In genomic region chr22:45196926-45197605, GRCh38 we compare ENCODE assay signal across 21 cellular contexts.
"Had no signal": no experiment of that assay in that cellular context is flagged by ENCODE, and none has a peak within 500 bp of the region (broad histone marks: within the 10 kb centered on the region; RNA-seq: fewer than 3 reads in every experiment).

No MANE protein-coding gene starts in this region.

- DNase-seq: activated CD4-positive, alpha-beta T cell treated with anti-CD3 and anti-CD28 coated beads for 48 hours; activated CD4-positive, alpha-beta T cell treated with anti-CD3 and anti-CD28 coated beads, Interleukin-2, amount 50 U/mL, for 48 hours; activated CD8-positive, alpha-beta memory T cell treated with anti-CD3 and anti-CD28 coated beads for 24 hours; activated effector memory CD4-positive, alpha-beta T cell treated with Interleukin-2 at 50 U/mL for 16 hours; activated naive CD4-positive, alpha-beta T cell treated with Interleukin-2 at 50 U/mL for 16 hours; effector memory CD4-positive, alpha-beta T cell; left lung; retina; stimulated activated CD4-positive, alpha-beta T cell treated with anti-CD3 and anti-CD28 coated beads, Interleukin-4, amount 100 ng/mL, for 24 hours had no signal

- H3K4me1 ChIP-seq: left lung, prostate gland had no signal

- H3K27ac ChIP-seq: coronary artery, left lung, neutrophil, ovary, prostate gland, thoracic aorta, VCaP had no signal

- H3K4me3 ChIP-seq: coronary artery, dorsolateral prefrontal cortex, left lung, lung, ovary, prostate gland, skin epidermis, thoracic aorta had no signal

- H3K27me3 ChIP-seq: dorsolateral prefrontal cortex, left lung, neutrophil, ovary had no signal

- ATAC-seq: activated CD4-positive, CD25-positive, alpha-beta regulatory T cell treated with anti-CD3 and anti-CD28 coated beads, Interleukin-2, amount 50 U/mL, for 24 hours; left lung; sciatic nerve; stimulated activated effector memory CD8-positive, alpha-beta T cell treated with anti-CD3 and anti-CD28 coated beads, Interleukin-12 subunit alpha, Interleukin-12 subunit beta, amount 100 ng/mL, for 72 hours had no signal

- H3K9me3 ChIP-seq: left lung, neutrophil, ovary, prostate gland, thoracic aorta had no signal

- H3K36me3 ChIP-seq: ovary had no signal
